Comparison of ENCODE assay signal across 30 cellular contexts in the genomic region with DNA sequence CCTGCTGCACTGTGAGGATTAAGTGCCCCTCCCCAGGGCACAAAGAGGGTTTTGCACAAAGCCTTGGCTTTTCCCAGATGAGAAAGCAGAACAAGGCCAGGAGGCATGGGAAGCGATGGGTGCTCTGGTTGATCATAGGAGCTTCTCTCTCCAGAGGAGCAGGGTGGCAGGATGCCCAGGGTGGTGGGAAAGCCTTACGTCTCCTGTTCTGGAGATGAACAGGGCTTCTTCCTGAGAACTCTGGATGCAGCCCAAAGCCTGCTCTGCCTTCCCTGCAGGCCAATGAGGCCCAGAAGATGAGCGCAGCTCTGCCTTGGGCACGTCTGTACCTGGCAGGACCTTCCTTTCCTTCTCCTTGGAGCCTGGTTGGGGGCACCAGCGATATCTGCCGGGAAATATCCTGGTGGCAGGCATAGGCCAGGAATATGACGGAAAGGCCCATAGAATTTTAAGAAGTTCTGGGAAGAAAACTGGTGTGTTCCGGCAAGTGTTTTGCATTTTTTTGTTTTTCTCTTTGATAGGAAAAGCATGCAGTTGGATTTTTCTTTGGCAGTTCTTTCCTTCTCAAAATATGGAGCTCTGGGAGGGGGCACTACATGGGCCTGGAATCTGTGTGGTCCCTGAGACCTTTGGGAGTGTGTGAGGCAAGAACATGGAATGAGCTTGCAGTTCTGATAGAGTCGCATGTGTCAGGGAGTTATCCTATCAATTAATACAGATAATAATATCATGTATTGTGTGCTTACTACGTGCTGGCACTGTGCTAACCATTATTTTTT.
"Had no signal": no experiment of that assay in that cellular context is flagged by ENCODE, and none has a peak within 500 bp of the region (broad histone marks: within the 10 kb centered on the region; RNA-seq: fewer than 3 reads in every experiment).

No MANE protein-coding gene starts in this region.

- H3K4me2 ChIP-seq: smooth muscle cell had no signal

- H3K27ac ChIP-seq: epithelial cell of prostate, sigmoid colon, stomach, tibial artery, WERI-Rb-1 had no signal

- H3K36me3 ChIP-seq: breast epithelium, esophagus squamous epithelium, sigmoid colon, stomach, tibial artery, WERI-Rb-1 had no signal

- DNase-seq: activated CD4-positive, alpha-beta memory T cell treated with anti-CD3 and anti-CD28 coated beads, Interleukin-2, amount 10 ng/mL, durations not matched to agents 7 days and 5 days; activated CD4-positive, alpha-beta T cell treated with anti-CD3 and anti-CD28 coated beads, Interleukin-2, amount 10 ng/mL, durations not matched to agents 24 days and 14 days; activated CD8-positive, alpha-beta memory T cell treated with anti-CD3 and anti-CD28 coated beads, Interleukin-2, amount 50 U/mL, for 48 hours; activated gamma-delta T cell; activated naive CD4-positive, alpha-beta T cell treated with anti-CD3 and anti-CD28 coated beads, Interleukin-2, amount 10 ng/mL, durations not matched to agents 7 days and 5 days; activated naive CD8-positive, alpha-beta T cell treated with anti-CD3 and anti-CD28 coated beads, Interleukin-2, amount 10 ng/mL, durations not matched to agents 7 days and 5 days; activated T-cell treated with anti-CD3 and anti-CD28 coated beads, Interleukin-2, amount 50 U/mL, for 24 hours; central memory CD4-positive, alpha-beta T cell; dermis blood vessel endothelial cell; effector CD4-positive, alpha-beta T cell; esophagus squamous epithelium; midbrain; naive thymus-derived CD4-positive, alpha-beta T cell; occipital lobe; sigmoid colon; stimulated activated CD4-positive, alpha-beta T cell treated with anti-CD3 and anti-CD28 coated beads, Interleukin-1b, Interleukin-23, amount 100 ng/mL, for 48 hours; stimulated activated CD4-positive, alpha-beta T cell treated with anti-CD3 and anti-CD28 coated beads, Interleukin-4, amount 100 ng/mL, for 4 hours; stimulated activated naive B cell treated with anti-CD40 and anti-IgM and Interleukin-4, amounts not matched to agents 10 μg/mL and 1 μg/mL and 100 μg/mL, for 72 hours; stomach; T-helper 17 cell; T1000; tibial artery had no signal

- H3K4me3 ChIP-seq: breast epithelium, esophagus squamous epithelium, sigmoid colon, smooth muscle cell, stomach, tibial artery had no signal

- H3K27me3 ChIP-seq: breast epithelium, esophagus squamous epithelium, sigmoid colon, stomach, tibial artery had no signal

- ATAC-seq: activated CD4-positive, CD25-positive, alpha-beta regulatory T cell treated with anti-CD3 and anti-CD28 coated beads, Interleukin-2, amount 50 U/mL, for 24 hours; naive thymus-derived CD4-positive, alpha-beta T cell; stimulated activated naive B cell treated with anti-CD40 and anti-IgM and Interleukin-4, amounts not matched to agents 10 μg/mL and 1 μg/mL and 100 μg/mL, for 72 hours; T-helper 17 cell had no signal

- FAIRE-seq: endometrium, frontal cortex, islet of Langerhans had no signal

- H3K9me3 ChIP-seq: breast epithelium, esophagus squamous epithelium, sigmoid colon, stomach, tibial artery had no signal
